ENCODE assay signal across 16 cellular contexts in genomic region chr11:48095779-48096470, GRCh38.
DNase-seq lines count a peak whose midpoint lies in the region; TF ChIP-seq lines count a peak whose summit lies in the region.
"Had no signal": no experiment of that assay in that cellular context is flagged by ENCODE, and none has a peak within 500 bp of the region (broad histone marks: within the 10 kb centered on the region; RNA-seq: fewer than 3 reads in every experiment).

No MANE protein-coding gene starts in this region.

- peak overlapping the region; percentile 19; the same call in 1 of the 2 replicates for H3K9ac ChIP-seq in HUES64 (ENCODE audit: low read depth, low read length)

- H3K27ac ChIP-seq in HUES64 (ENCODE audit: low read depth, low read length) (peak overlapping the region; percentile 53; the same call in 1 of the 2 replicates), dorsolateral prefrontal cortex (peak overlapping the region in 54 of 59 donors; percentile 16 to 96 (median 88)), neutrophil (peak overlapping the region; percentile 41)
- H3K27ac ChIP-seq: gastroesophageal sphincter, HL-60, sigmoid colon, suprapubic skin had no signal

- TF ChIP-seq CTCF in dorsolateral prefrontal cortex (IDR thresholded peaks at IDR 0.05 in 54 of 56, conservative IDR thresholded peaks at IDR 0.05 in 2 of 56; ENCODE audit: low read depth in 1 of 56, partially characterized antibody in 56 of 56) (no peak), neutrophil (IDR thresholded peaks at IDR 0.05) (no peak)

- peak; percentile 33 for DNase-seq in T-helper 2 cell treated with Interferon-gamma antibody and Interleukin-4, amounts not matched to agents 5 μg/mL and 100 μg/mL, for 36 hours (ENCODE audit: low spot score)
- DNase-seq in T-helper 2 cell (no peak), dorsolateral prefrontal cortex (no peak), NCI-H1930 (lab: John Stamatoyannopoulos, UW) (no peak), putamen (ENCODE audit: low spot score) (no peak), COLO829 (ENCODE audit: low spot score) (no peak)
- DNase-seq: 8988T, COR-L47, NCI-H2081 treated with DMSO at 0.1 percent for 48 hours, SHP77, sigmoid colon had no signal

- H3K27me3 ChIP-seq in HUES64 (ENCODE audit: insufficient read depth, low read length): no peaks in the 10 kb centered on the region
- H3K27me3 ChIP-seq in dorsolateral prefrontal cortex: no peaks in the 10 kb centered on the region
- no peaks in the 10 kb centered on the region for H3K27me3 ChIP-seq in neutrophil
- H3K27me3 ChIP-seq: sigmoid colon, suprapubic skin had no signal

- H3K36me3 ChIP-seq in HUES64 (ENCODE audit: insufficient read depth, low read length): no peaks in the 10 kb centered on the region
- no peaks in the 10 kb centered on the region for H3K36me3 ChIP-seq in neutrophil
- H3K36me3 ChIP-seq: gastroesophageal sphincter, sigmoid colon, suprapubic skin had no signal

- H3K9me3 ChIP-seq in HUES64 (ENCODE audit: insufficient read depth, low read depth, low read length) (no peaks in the 10 kb centered on the region), neutrophil (no peaks in the 10 kb centered on the region)
- H3K9me3 ChIP-seq: gastroesophageal sphincter, sigmoid colon, suprapubic skin had no signal

- peaks cover 57% of the 10 kb centered on the region for H3K4me1 Mint-ChIP-seq in T-helper 2 cell treated with Interferon-gamma antibody and Interleukin-4, amounts not matched to agents 5 μg/mL and 100 μg/mL, for 36 hours (ENCODE audit: low read depth)

- intact Hi-C loops in dorsolateral prefrontal cortex (cut with DNase I): no loop called here

- H3K4me1 ChIP-seq in HUES64 (ENCODE audit: insufficient read depth, low read length) (peaks cover 16% of the 10 kb centered on the region), neutrophil (ENCODE audit: control insufficient read depth in 1 of 2, insufficient read depth in 1 of 2, low read depth in 1 of 2, low read length in 1 of 2) (peaks cover 35 to 49% of the 10 kb centered on the region in 2 experiments)

- peaks cover 22% of the 10 kb centered on the region for H3K36me3 Mint-ChIP-seq in T-helper 2 cell treated with Interferon-gamma antibody and Interleukin-4, amounts not matched to agents 5 μg/mL and 100 μg/mL, for 36 hours (ENCODE audit: low read depth)

- H3K4me3 ChIP-seq in HUES64 (ENCODE audit: low read length) (no peak overlapping the region), dorsolateral prefrontal cortex (no peak overlapping the region), neutrophil (ENCODE audit: low read depth in 1 of 2, low read length in 1 of 2) (no peak overlapping the region)
- H3K4me3 ChIP-seq: gastroesophageal sphincter, sigmoid colon, suprapubic skin had no signal

- peak overlapping the region; percentile 31 for H3K27ac Mint-ChIP-seq in T-helper 2 cell treated with Interferon-gamma antibody and Interleukin-4, amounts not matched to agents 5 μg/mL and 100 μg/mL, for 36 hours

- no peaks in the 10 kb centered on the region for H3K27me3 Mint-ChIP-seq in T-helper 2 cell treated with Interferon-gamma antibody and Interleukin-4, amounts not matched to agents 5 μg/mL and 100 μg/mL, for 36 hours (ENCODE audit: low read depth)

- 73% methylated on average over 12 of the region's 12 CpGs for WGBS in HUES64

- H3K9me3 Mint-ChIP-seq in T-helper 2 cell treated with Interferon-gamma antibody and Interleukin-4, amounts not matched to agents 5 μg/mL and 100 μg/mL, for 36 hours: no peaks in the 10 kb centered on the region

- H3K4me3 Mint-ChIP-seq in T-helper 2 cell treated with Interferon-gamma antibody and Interleukin-4, amounts not matched to agents 5 μg/mL and 100 μg/mL, for 36 hours: no peak overlapping the region
